9 cellular contexts compared by ENCODE assay signal in genomic region chr3:183766745-183767606, GRCh38. TPM values are rescaled to one million over a fixed set of nuclear protein-coding genes. Genes with fewer than 3 reads are reported as not detected.
DNase-seq lines count a peak whose midpoint lies in the region; ATAC-seq and TF ChIP-seq lines count a peak whose summit lies in the region.
"Had no signal": no experiment of that assay in that cellular context is flagged by ENCODE, and none has a peak within 500 bp of the region (broad histone marks: within the 10 kb centered on the region; RNA-seq: fewer than 3 reads in every experiment).

No MANE protein-coding gene starts in this region.

- H3K27ac ChIP-seq in prostate gland (peak overlapping the region; percentile 78 to 81), vagina (no peak overlapping the region)

- H3K36me3 Mint-ChIP-seq in activated naive CD4-positive, alpha-beta T cell treated with anti-CD3 and anti-CD28 coated beads, Interleukin-2, amount 50 U/mL, for 72 hours, result peaks cover 0 to 11% of the 10 kb centered on the region in 2 donors

- H3K36me3 ChIP-seq in prostate gland, result no peaks in the 10 kb centered on the region
- H3K36me3 ChIP-seq in vagina, result peaks cover 0 to 21% of the 10 kb centered on the region in 2 donors

- intact Hi-C loops in Right ventricle myocardium superior (cut with DNase I) (loop anchor here (2.0 kb wide), 1 partner anchor 298 kb away; no protein-coding TSS in a partner anchor), prostate gland (cut with DNase I) (loop anchor here (2.0 to 10.0 kb wide), 3 partner anchors 130 to 512 kb away; partner anchors contain the start of genes B3GNT5 and KLHL24), vagina (cut with DNase I) (loop anchor here (5.0 kb wide), 1 partner anchor 300 kb away; no protein-coding TSS in a partner anchor)

- ATAC-seq in GM21786 (IDR thresholded peaks at IDR 0.05; ENCODE audit: unreplicated experiment), result peak; percentile 71
- peak; percentile 89 to 95 for ATAC-seq in activated naive CD4-positive, alpha-beta T cell treated with anti-CD3 and anti-CD28 coated beads, Interleukin-2, amount 50 U/mL, for 72 hours
- ATAC-seq in Right ventricle myocardium superior (ENCODE audit: poor library complexity), result peak; percentile 91

- WGBS in prostate gland, result 67% methylated on average over 9 of the region's 9 CpGs

- H3K4me1 ChIP-seq in prostate gland (replicated peaks) (no peaks in the 10 kb centered on the region), vagina (no peaks in the 10 kb centered on the region)

- H3K27ac Mint-ChIP-seq in activated naive CD4-positive, alpha-beta T cell treated with anti-CD3 and anti-CD28 coated beads, Interleukin-2, amount 50 U/mL, for 72 hours, result peak overlapping the region; percentile 53 to 55
- H3K27ac Mint-ChIP-seq: activated naive CD4-positive, alpha-beta T cell treated with anti-CD3 and anti-CD28 coated beads, Interleukin-2, amount 50 U/mL, for 24 hours had no signal

- H3K27me3 ChIP-seq in prostate gland (replicated peaks; ENCODE audit: insufficient read depth) (no peaks in the 10 kb centered on the region), vagina (no peaks in the 10 kb centered on the region)

- H3K9me3 Mint-ChIP-seq in activated naive CD4-positive, alpha-beta T cell treated with anti-CD3 and anti-CD28 coated beads, Interleukin-2, amount 50 U/mL, for 72 hours, result no peaks in the 10 kb centered on the region
- H3K9me3 Mint-ChIP-seq: activated naive CD4-positive, alpha-beta T cell treated with anti-CD3 and anti-CD28 coated beads, Interleukin-2, amount 50 U/mL, for 24 hours had no signal

- H3K4me3 ChIP-seq in prostate gland (no peak overlapping the region), vagina (no peak overlapping the region)

- TF ChIP-seq CTCF in prostate gland (IDR thresholded peaks at IDR 0.05) (peak; percentile 69 to 90 (median 84)), vagina (IDR thresholded peaks at IDR 0.05) (peak; percentile 60 to 71 (median 61))

- no peaks in the 10 kb centered on the region for H3K9me3 ChIP-seq in prostate gland
- H3K9me3 ChIP-seq in vagina, result no peaks in the 10 kb centered on the region

- TF ChIP-seq POLR2A in prostate gland (IDR thresholded peaks at IDR 0.05) (no peak), vagina (IDR thresholded peaks at IDR 0.05) (no peak)

- peak; percentile 85 for DNase-seq in D341Med (ENCODE audit: low spot score)
- DNase-seq in MV-4-11 (lab: John Stamatoyannopoulos, UW), result peak; percentile 4
- peak; percentile 28 for DNase-seq in SKM-1 (lab: John Stamatoyannopoulos, UW; ENCODE audit: unreplicated experiment)
- peak; percentile 58 to 71 for DNase-seq in activated naive CD4-positive, alpha-beta T cell treated with anti-CD3 and anti-CD28 coated beads, Interleukin-2, amount 50 U/mL, for 72 hours (ENCODE audit: low spot score in 2 of 2)
- peak; percentile 59 for DNase-seq in Right ventricle myocardium superior
- peak; percentile 78 for DNase-seq in prostate gland (ENCODE audit: low spot score)
- DNase-seq in vagina (ENCODE audit: extremely low spot score in 2 of 2), result no peak

RNA-seq across cellular contexts. Expression of gene MAP6D1, which starts 58.4 kb away (rescaled TPM):
- total RNA-seq in activated naive CD4-positive, alpha-beta T cell treated with anti-CD3 and anti-CD28 coated beads, Interleukin-2, amount 50 U/mL, for 72 hours, result 1 to 10 TPM in 1 of 2 donors, not detected in 1; 1.4 TPM
- total RNA-seq in Right ventricle myocardium superior (3.0 TPM), prostate gland (10 to 100 TPM; 17.3 to 22.3 TPM), vagina (not detected)

Comparison
In these comparisons a context has a peak if more than half of its experiments do, and no peak if none do; other contexts are left out.
1. DNase-seq: peak in D341Med (single experiment), MV-4-11 (single experiment), SKM-1 (single experiment), activated naive CD4-positive, alpha-beta T cell treated with anti-CD3 and anti-CD28 coated beads, Interleukin-2, amount 50 U/mL, for 72 hours (2 of 2), Right ventricle myocardium superior (single experiment) and prostate gland (single experiment); none in vagina (0 of 2).
2. Peak in every context shown above with its lines, with median percentiles within 50 percentile points of each other: ATAC-seq.